ENCODE assay signal across 8 cellular contexts in the genomic region with DNA sequence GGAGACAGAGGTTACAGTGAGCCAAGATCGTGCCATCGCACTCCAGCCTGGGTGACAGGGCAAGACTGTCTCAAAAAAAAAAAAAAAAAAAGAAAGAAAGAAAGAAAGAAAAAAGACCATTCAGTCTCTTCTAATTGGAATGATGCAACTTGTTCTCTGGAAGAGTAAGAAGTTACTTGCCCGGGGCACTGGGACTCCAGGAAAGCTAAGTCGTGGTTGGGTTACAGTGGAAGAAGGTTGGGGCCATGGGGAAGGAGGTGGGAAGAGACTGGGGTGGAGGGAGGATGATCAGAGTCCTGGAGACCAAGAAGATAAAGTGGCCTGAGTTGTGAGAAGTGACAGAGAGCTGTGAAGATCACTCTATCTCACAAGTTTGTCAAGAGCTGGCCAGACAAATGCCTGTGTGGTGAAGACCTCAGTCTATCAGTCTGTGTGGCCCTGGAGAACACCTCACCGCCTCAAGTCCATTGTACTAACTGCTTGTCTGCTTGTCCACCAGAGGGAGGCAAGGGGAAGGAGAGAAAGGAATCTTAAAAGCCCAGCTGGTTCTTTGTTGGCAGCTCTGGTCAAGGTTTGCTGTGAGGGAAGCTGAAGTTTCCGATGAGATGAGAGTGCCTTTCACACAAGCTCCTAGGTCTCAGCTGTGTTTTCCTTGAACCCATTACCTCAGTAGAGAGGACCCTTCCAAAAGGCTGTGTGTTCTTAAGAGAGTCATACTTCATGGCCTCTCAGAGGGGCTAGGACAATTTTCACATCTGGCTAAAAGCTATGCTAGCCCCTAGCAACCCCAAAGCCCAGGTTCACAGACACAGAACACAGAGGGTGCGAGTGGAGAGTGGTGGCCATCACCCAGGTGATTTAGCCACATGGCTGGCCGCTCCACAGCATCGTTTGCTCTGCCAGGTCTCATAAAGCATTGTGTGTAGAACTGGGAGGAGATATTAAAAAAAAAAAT.
A peak's percentile ranks its signal among the peaks of the same experiment; 100 is the strongest.
DNase-seq lines count a peak whose midpoint lies in the region; ATAC-seq and TF ChIP-seq lines count a peak whose summit lies in the region.

No MANE protein-coding gene starts in this region.

- intact Hi-C loops in dorsolateral prefrontal cortex (cut with DNase I) = loop anchor here (5.0 to 10.0 kb wide), 3 partner anchors 104 to 141 kb away; no protein-coding TSS in a partner anchor

- no peak overlapping the region for H3K14ac ChIP-seq in mesenchymal stem cell (ENCODE audit: low read length in 2 of 2)

- peak overlapping the region; percentile 51 for H2AK5ac ChIP-seq in mesenchymal stem cell (ENCODE audit: low read length, severe bottlenecking)

- no peak overlapping the region for H4K91ac ChIP-seq in mesenchymal stem cell (ENCODE audit: low read length)

- H3K23ac ChIP-seq in mesenchymal stem cell (ENCODE audit: low read length in 2 of 2) = no peak overlapping the region

- H3K36me3 ChIP-seq in DND-41 (ENCODE audit: insufficient read depth, low read length) (no peaks in the 10 kb centered on the region), NT2/D1 (ENCODE audit: insufficient read depth, insufficient read length, low read length) (no peaks in the 10 kb centered on the region), mesenchymal stem cell (ENCODE audit: control insufficient read depth in 1 of 2, insufficient read depth in 2 of 2, low read depth in 1 of 2, low read length in 2 of 2) (no peaks in the 10 kb centered on the region)

- H3K18ac ChIP-seq in mesenchymal stem cell (ENCODE audit: low read depth in 1 of 2, low read length in 2 of 2) = no peak overlapping the region

- peak overlapping the region in 1 of 2 experiments; percentile 18 for H2BK12ac ChIP-seq in mesenchymal stem cell (ENCODE audit: low read length in 2 of 2)

- H2AFZ ChIP-seq in DND-41 (ENCODE audit: low read depth, low read length) = no peak overlapping the region
- no peak overlapping the region for H2AFZ ChIP-seq in mesenchymal stem cell (ENCODE audit: low read depth, low read length)

- H3K36me3 Mint-ChIP-seq in effector memory CD8-positive, alpha-beta T cell (ENCODE audit: insufficient read depth) = no peaks in the 10 kb centered on the region
- H3K36me3 Mint-ChIP-seq in activated T-cell treated with anti-CD3 and anti-CD28 coated beads, Interleukin-2, amount 50 U/mL, for 24 hours (ENCODE audit: low read depth) = no peaks in the 10 kb centered on the region

- H3K4me2 ChIP-seq in DND-41 (ENCODE audit: insufficient read depth, low read length) = no peak overlapping the region
- H3K4me2 ChIP-seq in mesenchymal stem cell (ENCODE audit: low read length, poor library complexity, severe bottlenecking) = no peak overlapping the region

- ATAC-seq in DND-41 (ENCODE audit: insufficient read depth, low read depth) (peak; percentile 49; the same call in 1 of the 3 replicates), HG02759 (IDR thresholded peaks at IDR 0.05; ENCODE audit: unreplicated experiment) (peak; percentile 60), GM21447 (IDR thresholded peaks at IDR 0.05; ENCODE audit: unreplicated experiment) (no peak)
- no peak for ATAC-seq in effector memory CD8-positive, alpha-beta T cell (replicated peaks)

- peaks cover 0 to 17% of the 10 kb centered on the region in 2 donors for H3K27me3 Mint-ChIP-seq in effector memory CD8-positive, alpha-beta T cell
- peaks cover 5% of the 10 kb centered on the region for H3K27me3 Mint-ChIP-seq in activated T-cell treated with anti-CD3 and anti-CD28 coated beads, Interleukin-2, amount 50 U/mL, for 24 hours

- no peak overlapping the region for H2BK15ac ChIP-seq in mesenchymal stem cell (ENCODE audit: low read depth, poor library complexity, severe bottlenecking)

- no peaks in the 10 kb centered on the region for H3K79me1 ChIP-seq in mesenchymal stem cell (replicated peaks; ENCODE audit: low read length, poor library complexity, severe bottlenecking)

- no peak overlapping the region for H2BK120ac ChIP-seq in mesenchymal stem cell (ENCODE audit: low read depth, low read length)

- H4K8ac ChIP-seq in mesenchymal stem cell (ENCODE audit: low read length) = peak overlapping the region; percentile 1

- no peak overlapping the region for H3K4me3 Mint-ChIP-seq in effector memory CD8-positive, alpha-beta T cell
- no peak overlapping the region for H3K4me3 Mint-ChIP-seq in activated T-cell treated with anti-CD3 and anti-CD28 coated beads, Interleukin-2, amount 50 U/mL, for 24 hours

- H3K79me2 ChIP-seq in DND-41 (ENCODE audit: insufficient read depth, low read length) = no peaks in the 10 kb centered on the region

- no peaks in the 10 kb centered on the region for H4K20me1 ChIP-seq in DND-41 (ENCODE audit: insufficient read depth, low read length)

- H3K27ac ChIP-seq in DND-41 (ENCODE audit: low read length) = no peak overlapping the region
- H3K27ac ChIP-seq in dorsolateral prefrontal cortex = no peak overlapping the region
- H3K27ac ChIP-seq in mesenchymal stem cell (ENCODE audit: low read length, poor library complexity, severe bottlenecking) = no peak overlapping the region

- no peak overlapping the region for H2BK5ac ChIP-seq in mesenchymal stem cell (ENCODE audit: low read depth, low read length, poor library complexity, severe bottlenecking)

- no peaks in the 10 kb centered on the region for H3K9me3 Mint-ChIP-seq in effector memory CD8-positive, alpha-beta T cell
- no peaks in the 10 kb centered on the region for H3K9me3 Mint-ChIP-seq in activated T-cell treated with anti-CD3 and anti-CD28 coated beads, Interleukin-2, amount 50 U/mL, for 24 hours

- H3K9ac ChIP-seq in DND-41 (ENCODE audit: low read depth, low read length) (no peak overlapping the region), NT2/D1 (ENCODE audit: insufficient read length, low read depth) (no peak overlapping the region), mesenchymal stem cell (ENCODE audit: low read length) (no peak overlapping the region)

- no peak overlapping the region for H3K4me3 ChIP-seq in DND-41 (ENCODE audit: low read depth in 1 of 2, low read length in 2 of 2)
- no peak overlapping the region for H3K4me3 ChIP-seq in NT2/D1 (ENCODE audit: insufficient read length, low read depth)
- H3K4me3 ChIP-seq in dorsolateral prefrontal cortex = no peak overlapping the region
- no peak overlapping the region for H3K4me3 ChIP-seq in mesenchymal stem cell (ENCODE audit: insufficient read depth in 1 of 2, low read depth in 1 of 2, low read length in 2 of 2)

- H3K4me1 Mint-ChIP-seq in effector memory CD8-positive, alpha-beta T cell (ENCODE audit: low read depth in 2 of 2) = no peaks in the 10 kb centered on the region
- no peaks in the 10 kb centered on the region for H3K4me1 Mint-ChIP-seq in activated T-cell treated with anti-CD3 and anti-CD28 coated beads, Interleukin-2, amount 50 U/mL, for 24 hours (ENCODE audit: low read depth)

- TF ChIP-seq CTCF in DND-41 (IDR thresholded peaks at IDR 0.05; ENCODE audit: borderline replicate concordance, extremely low read depth, low read length, poor library complexity, severe bottlenecking) = peak; percentile 44
- peak in 55 of 56 donors; percentile 21 to 79 (median 62) for TF ChIP-seq CTCF in dorsolateral prefrontal cortex (IDR thresholded peaks at IDR 0.05 in 54 of 56, conservative IDR thresholded peaks at IDR 0.05 in 2 of 56; ENCODE audit: low read depth in 1 of 56, partially characterized antibody in 56 of 56)

- H3K9me3 ChIP-seq in DND-41 (ENCODE audit: insufficient read depth, low read length, severe bottlenecking) (no peaks in the 10 kb centered on the region), NT2/D1 (ENCODE audit: insufficient read depth, low read length) (no peaks in the 10 kb centered on the region), mesenchymal stem cell (ENCODE audit: control insufficient read depth, low read length) (no peaks in the 10 kb centered on the region)

- H3K4ac ChIP-seq in mesenchymal stem cell (ENCODE audit: low read depth in 1 of 2, low read length in 2 of 2) = no peak overlapping the region

- H3K27me3 ChIP-seq in DND-41 (ENCODE audit: insufficient read depth, low read length, poor library complexity) = no peaks in the 10 kb centered on the region
- H3K27me3 ChIP-seq in NT2/D1 (ENCODE audit: insufficient read depth, insufficient read length) = no peaks in the 10 kb centered on the region
- no peaks in the 10 kb centered on the region for H3K27me3 ChIP-seq in dorsolateral prefrontal cortex
- no peaks in the 10 kb centered on the region for H3K27me3 ChIP-seq in mesenchymal stem cell (ENCODE audit: control insufficient read depth in 1 of 2, insufficient read depth in 1 of 2, low read length in 2 of 2)

- no peak for DNase-seq in DND-41
- peak; percentile 59 for DNase-seq in NT2/D1 (ENCODE audit: low read depth, low spot score)
- DNase-seq in dorsolateral prefrontal cortex = peak in 3 of 10 donors; percentile 14 to 62 (median 45)
- peak; percentile 77 for DNase-seq in mesenchymal stem cell
- DNase-seq in effector memory CD8-positive, alpha-beta T cell = no peak
- DNase-seq in activated T-cell treated with anti-CD3 and anti-CD28 coated beads, Interleukin-2, amount 50 U/mL, for 24 hours = no peak

- H3K27ac Mint-ChIP-seq in effector memory CD8-positive, alpha-beta T cell = no peak overlapping the region
- no peak overlapping the region for H3K27ac Mint-ChIP-seq in activated T-cell treated with anti-CD3 and anti-CD28 coated beads, Interleukin-2, amount 50 U/mL, for 24 hours

- WGBS in mesenchymal stem cell = 51% methylated on average over 5 of the region's 9 CpGs

- H3K4me1 ChIP-seq in DND-41 (ENCODE audit: insufficient read depth, low read length) (no peaks in the 10 kb centered on the region), NT2/D1 (ENCODE audit: insufficient read depth, insufficient read length) (no peaks in the 10 kb centered on the region), mesenchymal stem cell (ENCODE audit: control insufficient read depth, insufficient read depth, low read depth, low read length) (peaks cover 3% of the 10 kb centered on the region)

Comparison
In these comparisons a context has a peak if more than half of its experiments do, and no peak if none do; other contexts are left out.
1. ATAC-seq: peak in DND-41 (single experiment) and HG02759 (single experiment); none in effector memory CD8-positive, alpha-beta T cell (single experiment) and GM21447 (single experiment).
2. DNase-seq: peak in NT2/D1 (single experiment) and mesenchymal stem cell (single experiment); none in DND-41 (single experiment), effector memory CD8-positive, alpha-beta T cell (0 of 3) and activated T-cell treated with anti-CD3 and anti-CD28 coated beads, Interleukin-2, amount 50 U/mL, for 24 hours (single experiment).